ENCODE assay signal across 24 cellular contexts in genomic region chr4:32485976-32486375, GRCh38.
A peak's percentile ranks its signal among the peaks of the same experiment; 100 is the strongest.
DNase-seq lines count a peak whose midpoint lies in the region; ATAC-seq and TF ChIP-seq lines count a peak whose summit lies in the region.
"Had no signal": no experiment of that assay in that cellular context is flagged by ENCODE, and none has a peak within 500 bp of the region (broad histone marks: within the 10 kb centered on the region; RNA-seq: fewer than 3 reads in every experiment).

No MANE protein-coding gene starts in this region.

- H2AFZ ChIP-seq in OCI-LY7 (ENCODE audit: low read length) = peak overlapping the region; percentile 44; the same call in 1 of the 2 replicates

- H3K27ac ChIP-seq in A673 (ENCODE audit: low read depth, low read length, poor library complexity, severe bottlenecking) (no peak overlapping the region), OCI-LY7 (ENCODE audit: low read depth, low read length, poor library complexity, severe bottlenecking) (no peak overlapping the region)
- H3K27ac ChIP-seq: A549, heart left ventricle, SJSA1, upper lobe of left lung had no signal

- no peak for ATAC-seq in stimulated activated naive CD8-positive, alpha-beta T cell treated with anti-CD3 and anti-CD28 coated beads, Interleukin-15, Interleukin-2, amounts not matched to agents 100 U/mL and 50 U/mL, for 24 hours
- no peak for ATAC-seq in HG02798 (IDR thresholded peaks at IDR 0.05; ENCODE audit: poor library complexity, unreplicated experiment)
- no peak for ATAC-seq in HG02852 (IDR thresholded peaks at IDR 0.05; ENCODE audit: unreplicated experiment)
- ATAC-seq: A549, heart left ventricle, left cardiac atrium had no signal

- no peaks in the 10 kb centered on the region for H3K9me2 ChIP-seq in OCI-LY7 (ENCODE audit: insufficient read depth, low read length)

- H4K20me1 ChIP-seq in OCI-LY7 (ENCODE audit: insufficient read depth, low read length) = no peaks in the 10 kb centered on the region

- H3K79me2 ChIP-seq in OCI-LY7 (ENCODE audit: insufficient read depth, low read depth, low read length) = no peaks in the 10 kb centered on the region

- POLR2A ChIA-PET in A673 (lab: Charles Lee; ENCODE audit: low non-redundant PET) = no interaction called here
- POLR2A ChIA-PET in OCI-LY7 (lab: Charles Lee) = no interaction called here

- CTCF ChIA-PET in A673 (lab: Charles Lee) (interaction anchor here (0.6 kb wide), 1 partner anchor 134 kb away, joined by 3 read pairs; no protein-coding TSS in a partner anchor), OCI-LY7 (lab: Charles Lee; ENCODE audit: unreplicated experiment) (no interaction called here)

- TF ChIP-seq CTCF in A673 (conservative IDR thresholded peaks at IDR 0.05; ENCODE audit: low read depth, low read length) (no peak), OCI-LY7 (conservative IDR thresholded peaks at IDR 0.05; ENCODE audit: low read length) (no peak)

- peaks cover 4% of the 10 kb centered on the region for H3K4me1 ChIP-seq in A673 (ENCODE audit: insufficient read depth, low read length, poor library complexity, severe bottlenecking)
- H3K4me1 ChIP-seq in OCI-LY7 (ENCODE audit: insufficient read depth, low read length, poor library complexity, severe bottlenecking) = no peaks in the 10 kb centered on the region
- H3K4me1 ChIP-seq: A549, Caco-2, heart left ventricle, SJSA1, upper lobe of left lung had no signal

- H3K4me2 ChIP-seq in OCI-LY7 (ENCODE audit: low read length) = no peak overlapping the region
- H3K4me2 ChIP-seq: A549 had no signal

- DNase-seq in A673 (ENCODE audit: low spot score) = peak; percentile 81
- no peak for DNase-seq in OCI-LY7 (ENCODE audit: low spot score)
- peak; percentile 27 for DNase-seq in cerebellar cortex (ENCODE audit: low spot score)
- DNase-seq in midbrain (lab: John Stamatoyannopoulos, UW) = peak; percentile 54
- no peak for DNase-seq in stimulated activated naive CD8-positive, alpha-beta T cell treated with anti-CD3 and anti-CD28 coated beads, Interleukin-15, Interleukin-2, amounts not matched to agents 100 U/mL and 50 U/mL, for 24 hours
- DNase-seq in germinal center (ENCODE audit: low spot score) = no peak
- DNase-seq: activated CD4-positive, alpha-beta T cell treated with anti-CD3 and anti-CD28 coated beads for 48 hours; activated naive CD4-positive, alpha-beta T cell treated with anti-CD3 and anti-CD28 coated beads, Interleukin-2, amount 10 ng/mL, durations not matched to agents 7 days and 5 days; activated T-cell treated with anti-CD3 and anti-CD28 coated beads, Interleukin-2, amount 50 U/mL, for 48 hours; Caco-2; DMS79 treated with DMSO at 0.1 percent for 48 hours; HCEC 1CT; heart left ventricle; left cardiac atrium; NCI-H1105; NCI-H2029 treated with DMSO at 0.1 percent for 48 hours; small intestine; stimulated activated CD4-positive, alpha-beta T cell treated with anti-CD3 and anti-CD28 coated beads, Interleukin-2, amount 100 ng/mL, for 24 hours; T-helper 2 cell; upper lobe of left lung had no signal

- H3K9me3 ChIP-seq in A673 (ENCODE audit: low read depth, low read length, poor library complexity, severe bottlenecking) (no peaks in the 10 kb centered on the region), OCI-LY7 (ENCODE audit: low read length) (no peaks in the 10 kb centered on the region)
- H3K9me3 ChIP-seq: A549, Caco-2, heart left ventricle, SJSA1, upper lobe of left lung had no signal

- intact Hi-C loops in A673 (cut with micrococcal nuclease; ENCODE audit: unreplicated experiment) = no loop called here
- intact Hi-C loops in OCI-LY7 (cut with micrococcal nuclease; ENCODE audit: unreplicated experiment) = no loop called here

- no TSS peak for BruUV-seq in A673 (replicated peaks; lab: Mats Ljungman, UMichigan)
- no TSS peak for BruUV-seq in OCI-LY7 (replicated peaks; lab: Mats Ljungman, UMichigan)

- no peaks in the 10 kb centered on the region for H3K36me3 ChIP-seq in A673 (ENCODE audit: insufficient read depth, low read length, poor library complexity, severe bottlenecking)
- no peaks in the 10 kb centered on the region for H3K36me3 ChIP-seq in OCI-LY7 (ENCODE audit: insufficient read depth, low read length)
- H3K36me3 ChIP-seq: heart left ventricle, SJSA1, upper lobe of left lung had no signal

- no peaks in the 10 kb centered on the region for H3K27me3 ChIP-seq in A673 (replicated peaks; ENCODE audit: insufficient read depth, low read depth, low read length, poor library complexity)
- H3K27me3 ChIP-seq: heart left ventricle, SJSA1, upper lobe of left lung had no signal

- H3K4me3 ChIP-seq in A673 (ENCODE audit: low read depth, low read length, poor library complexity, severe bottlenecking) (no peak overlapping the region), OCI-LY7 (ENCODE audit: low read depth, low read length, poor library complexity, severe bottlenecking) (no peak overlapping the region)
- H3K4me3 ChIP-seq: A549, heart left ventricle, SJSA1, upper lobe of left lung had no signal

Comparison
In these comparisons a context has a peak if more than half of its experiments do, and no peak if none do; other contexts are left out.
1. DNase-seq: peak in A673 (single experiment), cerebellar cortex (single experiment) and midbrain (single experiment); none in OCI-LY7 (single experiment), stimulated activated naive CD8-positive, alpha-beta T cell treated with anti-CD3 and anti-CD28 coated beads, Interleukin-15, Interleukin-2, amounts not matched to agents 100 U/mL and 50 U/mL, for 24 hours (single experiment) and germinal center (single experiment).